ENCODE assay signal across 23 cellular contexts in genomic region chr5:152092580-152092979, GRCh38.
DNase-seq lines count a peak whose midpoint lies in the region; ATAC-seq and TF ChIP-seq lines count a peak whose summit lies in the region.
"Had no signal": no experiment of that assay in that cellular context is flagged by ENCODE, and none has a peak within 500 bp of the region (broad histone marks: within the 10 kb centered on the region; RNA-seq: fewer than 3 reads in every experiment).

No MANE protein-coding gene starts in this region.

- DNase-seq in cardiac muscle cell (ENCODE audit: low read depth in 1 of 2, low spot score in 1 of 2), result peak; percentile 9 to 10
- DNase-seq in right atrium auricular region (ENCODE audit: low spot score), result no peak
- DNase-seq in RWPE2 (ENCODE audit: low spot score), result no peak
- DNase-seq in foreskin melanocyte, result peak; percentile 17
- DNase-seq in stimulated activated naive CD8-positive, alpha-beta T cell treated with anti-CD3 and anti-CD28 coated beads, Interleukin-15, amount 100 ng/mL, for 72 hours, result no peak
- no peak for DNase-seq in GOT3 (lab: John Stamatoyannopoulos, UW)
- DNase-seq in A172 (ENCODE audit: low spot score), result no peak
- no peak for DNase-seq in dermis blood vessel endothelial cell
- DNase-seq: activated CD4-positive, alpha-beta T cell treated with anti-CD3 and anti-CD28 coated beads, Interleukin-2, amount 50 U/mL, for 1 hour; activated CD8-positive, alpha-beta memory T cell treated with anti-CD3 and anti-CD28 coated beads, Interleukin-2, amount 50 U/mL, for 48 hours; anterior cingulate cortex; C1 segment of cervical spinal cord; GF-D8; left colon; NCI-H1417; NCI-H524; SHP77 treated with DMSO at 0.1 percent for 48 hours; spleen; T-helper 1 cell; testis had no signal

- no peaks in the 10 kb centered on the region for H3K9me3 Mint-ChIP-seq in stimulated activated naive CD8-positive, alpha-beta T cell treated with anti-CD3 and anti-CD28 coated beads, Interleukin-15, amount 100 ng/mL, for 72 hours
- H3K9me3 Mint-ChIP-seq: neural crest cell had no signal

- no peak overlapping the region for H3K4me3 ChIP-seq in cardiac muscle cell
- no peak overlapping the region for H3K4me3 ChIP-seq in right atrium auricular region
- H3K4me3 ChIP-seq in RWPE2 (ENCODE audit: severe bottlenecking), result no peak overlapping the region
- H3K4me3 ChIP-seq: coronary artery, prostate gland, spleen, testis had no signal

- H3K36me3 ChIP-seq in cardiac muscle cell (no peaks in the 10 kb centered on the region), right atrium auricular region (no peaks in the 10 kb centered on the region), RWPE2 (ENCODE audit: low read depth) (no peaks in the 10 kb centered on the region)
- H3K36me3 ChIP-seq: prostate gland, spleen had no signal

- H3K4me3 Mint-ChIP-seq in stimulated activated naive CD8-positive, alpha-beta T cell treated with anti-CD3 and anti-CD28 coated beads, Interleukin-15, amount 100 ng/mL, for 72 hours, result no peak overlapping the region
- H3K4me3 Mint-ChIP-seq: neural crest cell had no signal

- H3K27ac ChIP-seq in cardiac muscle cell, result no peak overlapping the region
- H3K27ac ChIP-seq in right atrium auricular region, result no peak overlapping the region
- no peak overlapping the region for H3K27ac ChIP-seq in RWPE2 (ENCODE audit: poor library complexity, severe bottlenecking)
- H3K27ac ChIP-seq: coronary artery, prostate gland, spleen, testis had no signal

- peak; percentile 66 for ATAC-seq in RWPE2 (ENCODE audit: low read depth)
- ATAC-seq in stimulated activated naive CD8-positive, alpha-beta T cell treated with anti-CD3 and anti-CD28 coated beads, Interleukin-15, amount 100 ng/mL, for 72 hours, result peak; percentile 48
- ATAC-seq: left colon had no signal

- H3K9me3 ChIP-seq in cardiac muscle cell (ENCODE audit: low read depth) (no peaks in the 10 kb centered on the region), right atrium auricular region (no peaks in the 10 kb centered on the region), RWPE2 (ENCODE audit: severe bottlenecking) (no peaks in the 10 kb centered on the region)
- H3K9me3 ChIP-seq: prostate gland, spleen, testis had no signal

- TF ChIP-seq CTCF in cardiac muscle cell (IDR thresholded peaks at IDR 0.05; ENCODE audit: low read depth, low read length) (no peak), right atrium auricular region (IDR thresholded peaks at IDR 0.05) (no peak), RWPE2 (IDR thresholded peaks at IDR 0.05; ENCODE audit: poor library complexity, severe bottlenecking) (no peak)

- H3K27ac Mint-ChIP-seq in stimulated activated naive CD8-positive, alpha-beta T cell treated with anti-CD3 and anti-CD28 coated beads, Interleukin-15, amount 100 ng/mL, for 72 hours, result peak overlapping the region in 1 of 2 donors; percentile 77

- no peaks in the 10 kb centered on the region for H3K4me1 ChIP-seq in cardiac muscle cell (ENCODE audit: low read depth)
- H3K4me1 ChIP-seq in right atrium auricular region, result no peaks in the 10 kb centered on the region
- H3K4me1 ChIP-seq in RWPE2 (ENCODE audit: insufficient read depth, poor library complexity, severe bottlenecking), result no peaks in the 10 kb centered on the region
- H3K4me1 ChIP-seq: prostate gland, spleen, testis had no signal

- H3K27me3 Mint-ChIP-seq in stimulated activated naive CD8-positive, alpha-beta T cell treated with anti-CD3 and anti-CD28 coated beads, Interleukin-15, amount 100 ng/mL, for 72 hours, result no peaks in the 10 kb centered on the region

- H3K27me3 ChIP-seq in cardiac muscle cell (no peaks in the 10 kb centered on the region), right atrium auricular region (no peaks in the 10 kb centered on the region), RWPE2 (ENCODE audit: insufficient read depth, poor library complexity, severe bottlenecking) (peaks cover 3% of the 10 kb centered on the region)
- H3K27me3 ChIP-seq: spleen, testis had no signal

- H3K4me1 Mint-ChIP-seq in stimulated activated naive CD8-positive, alpha-beta T cell treated with anti-CD3 and anti-CD28 coated beads, Interleukin-15, amount 100 ng/mL, for 72 hours, result peaks cover 10% of the 10 kb centered on the region

Comparison
In these comparisons a context has a peak if more than half of its experiments do, and no peak if none do; other contexts are left out.
1. DNase-seq: peak in cardiac muscle cell (2 of 2) and foreskin melanocyte (single experiment); none in right atrium auricular region (single experiment), RWPE2 (single experiment), stimulated activated naive CD8-positive, alpha-beta T cell treated with anti-CD3 and anti-CD28 coated beads, Interleukin-15, amount 100 ng/mL, for 72 hours (0 of 2), GOT3 (single experiment), A172 (single experiment) and dermis blood vessel endothelial cell (single experiment).